ENCODE assay signal across 9 cellular contexts in the genomic region with DNA sequence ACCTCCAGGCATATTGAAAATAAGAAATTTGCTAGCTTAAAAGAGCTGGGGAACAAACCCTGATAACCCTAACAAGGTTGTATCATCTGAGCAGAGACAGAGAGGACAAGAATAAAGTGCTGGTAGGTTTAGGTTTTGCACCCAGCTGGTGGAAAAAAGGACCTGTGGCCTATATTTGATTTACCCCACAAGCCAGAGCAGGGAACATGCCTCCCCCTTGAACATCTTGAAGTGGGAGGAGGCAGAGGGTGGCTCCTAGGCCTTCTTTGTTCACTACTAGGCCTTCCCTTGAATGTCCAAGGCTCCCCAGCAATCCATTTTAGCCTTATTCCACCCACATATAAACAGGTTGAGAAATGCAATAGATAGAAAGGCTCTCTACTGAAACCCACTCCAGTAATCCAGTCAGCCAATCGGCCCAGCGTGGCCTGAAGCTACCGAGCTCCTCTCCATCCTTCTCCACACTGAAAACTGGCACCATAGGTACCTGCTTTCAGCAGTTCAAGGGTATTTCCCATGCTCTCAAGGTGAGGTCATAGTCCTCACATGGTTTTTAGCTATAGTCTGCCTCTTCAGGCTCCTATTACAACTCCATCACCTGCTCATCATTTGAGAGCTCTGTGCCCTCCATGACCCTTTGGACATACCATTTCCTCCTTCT. TPM values are rescaled to one million over a fixed set of nuclear protein-coding genes. Genes with fewer than 3 reads are reported as not detected.
DNase-seq lines count a peak whose midpoint lies in the region; ATAC-seq and TF ChIP-seq lines count a peak whose summit lies in the region.
"Had no signal": no experiment of that assay in that cellular context is flagged by ENCODE, and none has a peak within 500 bp of the region (broad histone marks: within the 10 kb centered on the region; RNA-seq: fewer than 3 reads in every experiment).

No MANE protein-coding gene starts in this region.

- H4K5ac ChIP-seq in mesendoderm (ENCODE audit: low read length), result no peak overlapping the region

- no peak overlapping the region for H3K27ac ChIP-seq in mesendoderm (ENCODE audit: low read depth, low read length)

- POLR2A ChIA-PET in activated CD8-positive, alpha-beta T cell treated with anti-CD3 and anti-CD28 coated beads for 36 hours (lab: Charles Lee), result interaction anchor here (0.6 to 8.7 kb wide), 19 partner anchors 9 to 144 kb away, joined by 3 to 104 read pairs (median 4); a partner anchor contains a TSS

- in situ Hi-C loops in G401 (cut with HindIII; ENCODE audit: low sequenced_read_pairs), result no loop called here

- H3K27ac Mint-ChIP-seq in CD14-positive monocyte (peak overlapping the region; percentile 12 to 86 (median 60)), HFFc6 (no peak overlapping the region)
- peak overlapping the region; percentile 99 for H3K27ac Mint-ChIP-seq in activated CD8-positive, alpha-beta T cell treated with anti-CD3 and anti-CD28 coated beads for 36 hours

- no peak overlapping the region for H2BK5ac ChIP-seq in mesendoderm (ENCODE audit: low read length)

- no peaks in the 10 kb centered on the region for H3K79me2 ChIP-seq in mesendoderm (ENCODE audit: control insufficient read depth, insufficient read depth, low read length)

- H3K9me3 Mint-ChIP-seq in CD14-positive monocyte, result peaks cover 0 to 8% (median 4%) of the 10 kb centered on the region in 7 donors
- H3K9me3 Mint-ChIP-seq in activated CD8-positive, alpha-beta T cell treated with anti-CD3 and anti-CD28 coated beads for 36 hours, result no peaks in the 10 kb centered on the region
- no peaks in the 10 kb centered on the region for H3K9me3 Mint-ChIP-seq in HFFc6

- H2BK120ac ChIP-seq in mesendoderm (ENCODE audit: low read depth, low read length), result no peak overlapping the region

- no peak overlapping the region for H3K23ac ChIP-seq in mesendoderm (ENCODE audit: low read length)

- intact Hi-C loops in CD14-positive monocyte (cut with micrococcal nuclease), result loop anchor here (5.0 kb wide), 1 partner anchor 34 kb away; no protein-coding TSS in a partner anchor
- intact Hi-C loops in activated CD8-positive, alpha-beta T cell treated with anti-CD3 and anti-CD28 coated beads for 36 hours (cut with micrococcal nuclease), result no loop called here

- whole genome bisulfite sequencing in mesendoderm (ENCODE audit: extremely low coverage, insufficient coverage, low lambda C conversion rate), result no CpG with 5 or more reads among the region's 3 CpGs

- H3K36me3 ChIP-seq in mesendoderm (ENCODE audit: control insufficient read depth, insufficient read depth, low read length), result no peaks in the 10 kb centered on the region

- ATAC-seq in GM18907 (IDR thresholded peaks at IDR 0.05; ENCODE audit: unreplicated experiment), result peak; percentile 30
- ATAC-seq in activated CD8-positive, alpha-beta T cell treated with anti-CD3 and anti-CD28 coated beads for 36 hours, result peak; percentile 34
- no peak for ATAC-seq in HG03378 (IDR thresholded peaks at IDR 0.05; ENCODE audit: unreplicated experiment)
- no peak for ATAC-seq in GM21367 (IDR thresholded peaks at IDR 0.05; ENCODE audit: unreplicated experiment)

- H4K8ac ChIP-seq in mesendoderm (ENCODE audit: low read depth, low read length), result no peak overlapping the region

- H3K4me1 ChIP-seq in mesendoderm (ENCODE audit: control insufficient read depth, low read depth, low read length), result no peaks in the 10 kb centered on the region

- no peak overlapping the region for H3K4ac ChIP-seq in mesendoderm (ENCODE audit: low read depth, low read length)

- DNase-seq in CD14-positive monocyte (ENCODE audit: low spot score) (no peak), mesendoderm (peak; percentile 19), G401 (ENCODE audit: low spot score) (no peak), HFFc6 (no peak)
- DNase-seq in activated CD8-positive, alpha-beta T cell treated with anti-CD3 and anti-CD28 coated beads for 36 hours, result peak; percentile 41
- DNase-seq: stimulated activated CD4-positive, alpha-beta T cell treated with anti-CD3 and anti-CD28 coated beads, Interleukin-2, amount 100 ng/mL, for 48 hours had no signal

- no peak overlapping the region for H2AK5ac ChIP-seq in mesendoderm (ENCODE audit: low read length)

- H3K4me3 ChIP-seq in mesendoderm (ENCODE audit: low read length), result no peak overlapping the region

- no peak overlapping the region for H3K9ac ChIP-seq in mesendoderm (ENCODE audit: low read length)

- H3K4me1 Mint-ChIP-seq in CD14-positive monocyte (peaks cover 93% of the 10 kb centered on the region), HFFc6 (ENCODE audit: low read depth) (peaks cover 37% of the 10 kb centered on the region)
- peaks cover 89% of the 10 kb centered on the region for H3K4me1 Mint-ChIP-seq in activated CD8-positive, alpha-beta T cell treated with anti-CD3 and anti-CD28 coated beads for 36 hours (ENCODE audit: low read depth)

- H3K4me3 Mint-ChIP-seq in CD14-positive monocyte (no peak overlapping the region), HFFc6 (no peak overlapping the region)
- H3K4me3 Mint-ChIP-seq in activated CD8-positive, alpha-beta T cell treated with anti-CD3 and anti-CD28 coated beads for 36 hours, result peak overlapping the region; percentile 63

- TF ChIP-seq CTCF in CD14-positive monocyte (IDR thresholded peaks at IDR 0.05) (no peak), HFFc6 (IDR thresholded peaks at IDR 0.05) (no peak)
- peak; percentile 35 for TF ChIP-seq CTCF in activated CD8-positive, alpha-beta T cell treated with anti-CD3 and anti-CD28 coated beads for 36 hours (IDR thresholded peaks at IDR 0.05)

- H3K27me3 ChIP-seq in mesendoderm (ENCODE audit: insufficient read depth, low read length, poor library complexity), result no peaks in the 10 kb centered on the region

- H3K18ac ChIP-seq in mesendoderm (ENCODE audit: low read length), result no peak overlapping the region

- no peak overlapping the region for H3K4me2 ChIP-seq in mesendoderm (ENCODE audit: low read length)

- H2BK15ac ChIP-seq in mesendoderm (replicated peaks; ENCODE audit: low read depth), result no peak overlapping the region

- peaks cover 3% of the 10 kb centered on the region for H3K79me1 ChIP-seq in mesendoderm (ENCODE audit: low read length)

- CTCF ChIA-PET in activated CD8-positive, alpha-beta T cell treated with anti-CD3 and anti-CD28 coated beads for 36 hours (lab: Charles Lee), result interaction anchor here (0.7 to 1.8 kb wide), 8 partner anchors 9 to 144 kb away, joined by 3 to 10 read pairs (median 4); no protein-coding TSS in a partner anchor

- H3K36me3 Mint-ChIP-seq in CD14-positive monocyte (peaks cover 14 to 24% of the 10 kb centered on the region in 2 donors), HFFc6 (ENCODE audit: low read depth) (peaks cover 7% of the 10 kb centered on the region; the same call in 1 of the 2 replicates)
- H3K36me3 Mint-ChIP-seq in activated CD8-positive, alpha-beta T cell treated with anti-CD3 and anti-CD28 coated beads for 36 hours (ENCODE audit: low read depth), result peaks cover 70% of the 10 kb centered on the region

- no peak overlapping the region for H3K56ac ChIP-seq in mesendoderm (ENCODE audit: low read length)

- H3K27me3 Mint-ChIP-seq in CD14-positive monocyte (ENCODE audit: low read depth in 3 of 3) (no peaks in the 10 kb centered on the region), HFFc6 (ENCODE audit: insufficient read depth) (peaks cover 3% of the 10 kb centered on the region)
- H3K27me3 Mint-ChIP-seq in activated CD8-positive, alpha-beta T cell treated with anti-CD3 and anti-CD28 coated beads for 36 hours, result no peaks in the 10 kb centered on the region

RNA-seq across cellular contexts. Expression of a gene that starts 12.0 kb away (rescaled TPM):
- 10 to 100 TPM; 51.4 to 60.7 TPM for polyA plus RNA-seq in CD14-positive monocyte
- 100 to 1,000 TPM; 266 to 268 TPM for total RNA-seq in activated CD8-positive, alpha-beta T cell treated with anti-CD3 and anti-CD28 coated beads for 36 hours
- 18.0 TPM for polyA plus RNA-seq in mesendoderm (2013, experiment 1 of 2)
- polyA plus RNA-seq in mesendoderm (2013, experiment 2 of 2), result 18.4 TPM
- total RNA-seq in G401 (2014; rRNA removed; shearing (Covaris generic)), result 7.5 and 16.6 TPM in 2 replicates
- 10 to 100 TPM; 34.7 to 40.6 (median 35.5) TPM for total RNA-seq in HFFc6 (2021; fragmentation: NEBNext Ultra II Directional; extraction: Animal tissue kit (Norgen Biotek cat#: 25700))

RNA-seq across cellular contexts. Expression of a gene that starts 22.8 kb away (rescaled TPM):
- 1 to 10 TPM; 6.0 TPM for polyA plus RNA-seq in CD14-positive monocyte
- 10 to 100 TPM; 18.2 to 19.0 TPM for total RNA-seq in activated CD8-positive, alpha-beta T cell treated with anti-CD3 and anti-CD28 coated beads for 36 hours
- polyA plus RNA-seq in mesendoderm (2013, experiment 1 of 2), result 16.4 TPM
- polyA plus RNA-seq in mesendoderm (2013, experiment 2 of 2), result 16.2 TPM
- total RNA-seq in G401 (2014; rRNA removed; shearing (Covaris generic)), result 8.6 and 9.7 TPM in 2 replicates
- total RNA-seq in HFFc6 (2021; fragmentation: NEBNext Ultra II Directional; extraction: Animal tissue kit (Norgen Biotek cat#: 25700)), result 10 to 100 TPM; 44.9 to 51.2 (median 48.5) TPM

Comparison
In these comparisons a context has a peak if more than half of its experiments do, and no peak if none do; other contexts are left out.
1. DNase-seq: peak in activated CD8-positive, alpha-beta T cell treated with anti-CD3 and anti-CD28 coated beads for 36 hours (single experiment) and mesendoderm (single experiment); none in CD14-positive monocyte (single experiment), G401 (single experiment) and HFFc6 (single experiment).
2. ATAC-seq: peak in GM18907 (single experiment) and activated CD8-positive, alpha-beta T cell treated with anti-CD3 and anti-CD28 coated beads for 36 hours (single experiment); none in HG03378 (single experiment) and GM21367 (single experiment).
3. RNA of a gene that starts 12.0 kb away (total RNA-seq): 266 to 268 TPM in activated CD8-positive, alpha-beta T cell treated with anti-CD3 and anti-CD28 coated beads for 36 hours; 34.7 to 40.6 TPM in HFFc6 and 7.5 to 16.6 TPM in G401; every median in the first group is over 4 times any median in the second.